32 cellular contexts compared by ENCODE assay signal in the genomic region with DNA sequence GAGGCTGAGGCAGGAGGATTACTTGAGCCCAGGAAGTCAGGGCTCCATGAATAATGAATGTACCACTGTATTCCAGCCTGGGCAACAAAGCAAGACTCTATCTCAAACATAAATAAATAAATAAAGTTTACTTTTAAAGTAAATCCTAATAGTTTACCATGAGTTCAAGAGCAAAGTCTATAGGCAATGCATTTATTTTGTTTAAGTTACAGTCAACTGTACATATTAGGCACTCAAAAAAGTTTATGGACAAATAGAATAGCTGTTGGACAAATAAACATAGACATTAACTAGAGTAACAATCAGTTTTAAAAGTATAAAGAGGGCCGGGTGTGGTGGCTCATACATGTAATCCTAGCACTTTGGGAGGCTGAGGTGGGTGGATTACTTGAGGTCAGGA. TPM values are rescaled to one million over a fixed set of nuclear protein-coding genes. Genes with fewer than 3 reads are reported as not detected.
"Had no signal": no experiment of that assay in that cellular context is flagged by ENCODE, and none has a peak within 500 bp of the region (broad histone marks: within the 10 kb centered on the region; RNA-seq: fewer than 3 reads in every experiment).

No MANE protein-coding gene starts in this region.

- H3K9me3 Mint-ChIP-seq: activated CD4-positive, alpha-beta memory T cell treated with anti-CD3 and anti-CD28 coated beads for 36 hours; activated CD4-positive, alpha-beta T cell treated with anti-CD3 and anti-CD28 coated beads, Interleukin-2, amount 10 ng/mL, durations not matched to agents 24 days and 14 days; activated T-cell treated with anti-CD3 and anti-CD28 coated beads, Interleukin-2, amount 50 U/mL, for 24 hours; activated T-helper 17 cell treated with anti-CD3 and anti-CD28 coated beads, Interleukin-2, amount 50 U/mL, for 72 hours; central memory CD8-positive, alpha-beta T cell; effector memory CD8-positive, alpha-beta T cell; T-helper 2 cell treated with Interferon-gamma antibody and Interleukin-4, amounts not matched to agents 5 μg/mL and 100 μg/mL, for 36 hours had no signal

- H3K9me3 ChIP-seq: esophagus muscularis mucosa, gastroesophageal sphincter, heart right ventricle had no signal

- H3K27me3 Mint-ChIP-seq: activated CD4-positive, alpha-beta memory T cell treated with anti-CD3 and anti-CD28 coated beads for 36 hours; activated CD4-positive, alpha-beta T cell treated with anti-CD3 and anti-CD28 coated beads for 36 hours; activated CD4-positive, alpha-beta T cell treated with anti-CD3 and anti-CD28 coated beads, Interleukin-2, amount 10 ng/mL, durations not matched to agents 24 days and 14 days; activated CD8-positive, alpha-beta memory T cell treated with anti-CD3 and anti-CD28 coated beads, Interleukin-2, amount 10 ng/mL, durations not matched to agents 7 days and 5 days; activated naive CD8-positive, alpha-beta T cell; activated T-cell treated with anti-CD3 and anti-CD28 coated beads, Interleukin-2, amount 50 U/mL, for 24 hours; activated T-helper 17 cell treated with anti-CD3 and anti-CD28 coated beads, Interleukin-2, amount 50 U/mL, for 72 hours; central memory CD8-positive, alpha-beta T cell; effector memory CD8-positive, alpha-beta T cell; T-helper 17 cell had no signal

- ATAC-seq: activated CD4-positive, alpha-beta T cell treated with anti-CD3 and anti-CD28 coated beads for 36 hours; activated CD8-positive, alpha-beta memory T cell treated with anti-CD3 and anti-CD28 coated beads, Interleukin-2, amount 10 ng/mL, durations not matched to agents 7 days and 5 days; activated CD8-positive, alpha-beta T cell treated with anti-CD3 and anti-CD28 coated beads, Interleukin-2, amount 10 ng/mL, durations not matched to agents 7 days and 5 days; activated T-helper 17 cell treated with anti-CD3 and anti-CD28 coated beads, Interleukin-2, amount 50 U/mL, for 72 hours; effector memory CD8-positive, alpha-beta T cell; foreskin keratinocyte; gastroesophageal sphincter; heart right ventricle; T-helper 17 cell had no signal

- H3K27ac Mint-ChIP-seq: activated CD4-positive, alpha-beta memory T cell treated with anti-CD3 and anti-CD28 coated beads for 36 hours; activated CD4-positive, alpha-beta T cell treated with anti-CD3 and anti-CD28 coated beads for 36 hours; activated CD4-positive, alpha-beta T cell treated with anti-CD3 and anti-CD28 coated beads, Interleukin-2, amount 10 ng/mL, durations not matched to agents 24 days and 14 days; activated CD8-positive, alpha-beta memory T cell treated with anti-CD3 and anti-CD28 coated beads, Interleukin-2, amount 10 ng/mL, durations not matched to agents 7 days and 5 days; activated CD8-positive, alpha-beta T cell treated with anti-CD3 and anti-CD28 coated beads, Interleukin-2, amount 10 ng/mL, durations not matched to agents 7 days and 5 days; activated naive CD8-positive, alpha-beta T cell; activated T-cell treated with anti-CD3 and anti-CD28 coated beads, Interleukin-2, amount 50 U/mL, for 24 hours; activated T-helper 17 cell treated with anti-CD3 and anti-CD28 coated beads, Interleukin-2, amount 50 U/mL, for 72 hours; effector memory CD8-positive, alpha-beta T cell; T-helper 17 cell; T-helper 2 cell treated with Interferon-gamma antibody and Interleukin-4, amounts not matched to agents 5 μg/mL and 100 μg/mL, for 36 hours had no signal

- DNase-seq: activated CD4-positive, alpha-beta memory T cell treated with anti-CD3 and anti-CD28 coated beads for 36 hours; activated CD4-positive, alpha-beta T cell treated with anti-CD3 and anti-CD28 coated beads for 36 hours; activated CD4-positive, alpha-beta T cell treated with anti-CD3 and anti-CD28 coated beads, Interleukin-2, amount 10 ng/mL, durations not matched to agents 24 days and 14 days; activated CD4-positive, CD25-positive, alpha-beta regulatory T cell; activated CD4-positive, CD25-positive, alpha-beta regulatory T cell treated with anti-CD3 and anti-CD28 coated beads, Interleukin-2, amount 50 U/mL, for 72 hours; activated CD8-positive, alpha-beta memory T cell treated with anti-CD3 and anti-CD28 coated beads, Interleukin-2, amount 10 ng/mL, durations not matched to agents 7 days and 5 days; activated CD8-positive, alpha-beta memory T cell treated with anti-CD3 and anti-CD28 coated beads, Interleukin-2, amount 50 U/mL, for 4 hours; activated CD8-positive, alpha-beta T cell treated with anti-CD3 and anti-CD28 coated beads, Interleukin-2, amount 10 ng/mL, durations not matched to agents 7 days and 5 days; activated effector memory CD4-positive, alpha-beta T cell treated with Interleukin-2 at 50 U/mL for 16 hours; activated gamma-delta T cell treated with Interleukin-2 at 50 U/mL for 16 hours; activated naive CD4-positive, alpha-beta T cell treated with anti-CD3 and anti-CD28 coated beads, Interleukin-2, amount 50 U/mL, for 16 hours; activated naive CD4-positive, alpha-beta T cell treated with Interleukin-2 at 50 U/mL for 16 hours; activated T-cell treated with anti-CD3 and anti-CD28 coated beads, Interleukin-2, amount 50 U/mL, for 24 hours; amniotic stem cell; anterior cingulate cortex; brain microvascular endothelial cell; dermis blood vessel endothelial cell; effector CD4-positive, alpha-beta T cell; effector memory CD8-positive, alpha-beta T cell; erythroblast; foreskin keratinocyte; heart right ventricle; T-helper 1 cell; T-helper 17 cell; T1000 had no signal

- H3K27ac ChIP-seq: brain microvascular endothelial cell, coronary artery, foreskin keratinocyte, gastroesophageal sphincter, heart right ventricle had no signal

- H3K4me3 ChIP-seq: coronary artery, esophagus muscularis mucosa, gastroesophageal sphincter, heart right ventricle had no signal

- H3K36me3 ChIP-seq: brain microvascular endothelial cell had no signal

- H3K4me3 Mint-ChIP-seq: activated CD4-positive, alpha-beta memory T cell treated with anti-CD3 and anti-CD28 coated beads for 36 hours; activated CD4-positive, alpha-beta T cell treated with anti-CD3 and anti-CD28 coated beads for 36 hours; activated CD4-positive, alpha-beta T cell treated with anti-CD3 and anti-CD28 coated beads, Interleukin-2, amount 10 ng/mL, durations not matched to agents 24 days and 14 days; activated CD8-positive, alpha-beta memory T cell treated with anti-CD3 and anti-CD28 coated beads, Interleukin-2, amount 10 ng/mL, durations not matched to agents 7 days and 5 days; activated CD8-positive, alpha-beta T cell treated with anti-CD3 and anti-CD28 coated beads, Interleukin-2, amount 10 ng/mL, durations not matched to agents 7 days and 5 days; activated naive CD8-positive, alpha-beta T cell; activated T-cell treated with anti-CD3 and anti-CD28 coated beads, Interleukin-2, amount 50 U/mL, for 24 hours; activated T-helper 17 cell treated with anti-CD3 and anti-CD28 coated beads, Interleukin-2, amount 50 U/mL, for 72 hours; central memory CD8-positive, alpha-beta T cell; effector memory CD8-positive, alpha-beta T cell; T-helper 17 cell; T-helper 2 cell treated with Interferon-gamma antibody and Interleukin-4, amounts not matched to agents 5 μg/mL and 100 μg/mL, for 36 hours had no signal

- H3K27me3 ChIP-seq: brain microvascular endothelial cell, esophagus muscularis mucosa, foreskin keratinocyte, gastroesophageal sphincter, heart right ventricle had no signal

RNA-seq across cellular contexts. Expression of a gene that starts 12.0 kb away (rescaled TPM):
- total RNA-seq: dermis blood vessel endothelial cell had no signal
